19 cellular contexts compared by ENCODE assay signal in genomic region chrX:48278958-48279357, GRCh38. TPM values are rescaled to one million over a fixed set of nuclear protein-coding genes. Genes with fewer than 3 reads are reported as not detected.
DNase-seq lines count a peak whose midpoint lies in the region; ATAC-seq, FAIRE-seq and TF ChIP-seq lines count a peak whose summit lies in the region.
"Had no signal": no experiment of that assay in that cellular context is flagged by ENCODE, and none has a peak within 500 bp of the region (broad histone marks: within the 10 kb centered on the region; RNA-seq: fewer than 3 reads in every experiment).

No MANE protein-coding gene starts in this region.

- peaks cover 7% of the 10 kb centered on the region for H3K27me3 ChIP-seq in SK-N-SH (ENCODE audit: insufficient read depth)
- no peaks in the 10 kb centered on the region for H3K27me3 ChIP-seq in small intestine (ENCODE audit: control insufficient read depth in 2 of 2, insufficient read depth in 2 of 2, low read length in 2 of 2)
- H3K27me3 ChIP-seq: cardiac muscle cell, Peyer's patch had no signal

- no peak for TF ChIP-seq CTCF in SK-N-SH (IDR thresholded peaks at IDR 0.05)

- no peaks in the 10 kb centered on the region for H3F3A ChIP-seq in SK-N-SH (replicated peaks; ENCODE audit: insufficient read depth)

- peak; percentile 94 for ATAC-seq in sciatic nerve

- H3K36me3 ChIP-seq in SK-N-SH (replicated peaks in 1 of 2; ENCODE audit: control insufficient read depth in 1 of 2, insufficient read depth in 2 of 2, low read length in 1 of 2) = no peaks in the 10 kb centered on the region
- no peaks in the 10 kb centered on the region for H3K36me3 ChIP-seq in small intestine (ENCODE audit: control insufficient read depth in 2 of 2, insufficient read depth in 2 of 2, low read length in 2 of 2)
- H3K36me3 ChIP-seq: cardiac muscle cell, Peyer's patch had no signal

- CTCF ChIA-PET in SK-N-SH (lab: Yijun Ruan, JAX) = no interaction called here

- POLR2A ChIA-PET in SK-N-SH (lab: Yijun Ruan, JAX) = no interaction called here

- no peaks in the 10 kb centered on the region for H3K4me1 ChIP-seq in SK-N-SH (ENCODE audit: control insufficient read depth in 1 of 2, insufficient read depth in 2 of 2, low read depth in 1 of 2, low read length in 1 of 2)
- H3K4me1 ChIP-seq in small intestine (ENCODE audit: control insufficient read depth in 2 of 2, insufficient read depth in 1 of 2, low read depth in 1 of 2, low read length in 1 of 2) = no peaks in the 10 kb centered on the region
- H3K4me1 ChIP-seq: Peyer's patch had no signal

- H3K9ac ChIP-seq in SK-N-SH = no peak overlapping the region

- no peaks in the 10 kb centered on the region for H3K9me2 ChIP-seq in SK-N-SH

- 5% methylated on average over 9 of the region's 9 CpGs for WGBS in SK-N-SH (ENCODE audit: low lambda C conversion rate)
- WGBS in small intestine, 3 donors = 71 to 84% (median 77%) methylated on average over 9 of the region's 9 CpGs

- DNase-seq in NCI-H748 (lab: John Stamatoyannopoulos, UW; ENCODE audit: unreplicated experiment) (peak; percentile 9), NCI-H748 treated with DMSO at 0.1 percent for 48 hours (lab: John Stamatoyannopoulos, UW) (no peak), HS-5 (ENCODE audit: low read depth) (peak; percentile 18), SK-N-SH (peak; percentile 3), sciatic nerve (ENCODE audit: low spot score) (peak; percentile 71), GOT3 (lab: John Stamatoyannopoulos, UW) (no peak), epidermal melanocyte (ENCODE audit: insufficient read length, low spot score) (no peak), small intestine (no peak)
- DNase-seq: ACHN; activated naive CD4-positive, alpha-beta T cell treated with anti-CD3 and anti-CD28 coated beads for 36 hours; DMS79 treated with DMSO at 0.1 percent for 48 hours; mesenchymal stem cell; NCI-H2107; Peyer's patch; stimulated activated CD4-positive, alpha-beta T cell treated with anti-CD3 and anti-CD28 coated beads, Interleukin-12 subunit alpha, Interleukin-12 subunit beta, amount 100 ng/mL, for 4 hours; T-helper 9 cell had no signal

- no peaks in the 10 kb centered on the region for H3K79me2 ChIP-seq in SK-N-SH (ENCODE audit: insufficient read depth)

- H3K27ac ChIP-seq in SK-N-SH (ENCODE audit: low read depth in 2 of 2, low read length in 1 of 2) (no peak overlapping the region), small intestine (ENCODE audit: low read depth in 1 of 2, low read length in 1 of 2) (no peak overlapping the region)
- H3K27ac ChIP-seq: cardiac muscle cell, Peyer's patch had no signal

- no peak for TF ChIP-seq RAD21 in SK-N-SH (IDR thresholded peaks at IDR 0.05; ENCODE audit: low read length)

- H3K4me2 ChIP-seq in SK-N-SH = peak overlapping the region; percentile 41; the same call in 1 of the 2 replicates

- intact Hi-C loops in sciatic nerve (cut with DNase I) = no loop called here

- no peak overlapping the region for H2AFZ ChIP-seq in SK-N-SH (ENCODE audit: low read depth)

- H3K4me3 ChIP-seq in SK-N-SH (ENCODE audit: low read depth in 2 of 2, low read length in 1 of 2) = peak overlapping the region in 1 of 2 experiments; percentile 29; a peak in 1 of 4 replicates
- no peak overlapping the region for H3K4me3 ChIP-seq in small intestine (ENCODE audit: low read depth in 1 of 2, low read length in 2 of 2)
- H3K4me3 ChIP-seq: cardiac muscle cell, Peyer's patch had no signal

- TF ChIP-seq EP300 in SK-N-SH (IDR thresholded peaks at IDR 0.05; ENCODE audit: borderline replicate concordance in 1 of 2, low read depth in 1 of 2, low read length in 1 of 2) = no peak

- H3K9me3 ChIP-seq in SK-N-SH = no peaks in the 10 kb centered on the region
- H3K9me3 ChIP-seq in small intestine (ENCODE audit: control insufficient read depth, low read depth) = no peaks in the 10 kb centered on the region
- H3K9me3 ChIP-seq: Peyer's patch had no signal

- no peak for FAIRE-seq in small intestine (lab: Jason Lieb, UNC)
- FAIRE-seq: GM18507 had no signal

- H4K20me1 ChIP-seq in SK-N-SH (ENCODE audit: insufficient read depth) = no peaks in the 10 kb centered on the region

TF ChIP-seq in SK-N-SH, 30 proteins besides CTCF, POLR2A, EP300 and RAD21:
- TF ChIP-seq USF2 (IDR thresholded peaks at IDR 0.05; ENCODE audit: borderline replicate concordance, low read depth, low read length) (no peak), ZBTB33 (IDR thresholded peaks at IDR 0.05; ENCODE audit: borderline replicate concordance, low read depth) (no peak), NRF1 (IDR thresholded peaks at IDR 0.05; ENCODE audit: low read depth, low read length) (peak; percentile 32; the same call in 1 of the 2 replicates)
TF ChIP-seq in SK-N-SH: peak in this region for 1.

RNA-seq across cellular contexts. Expression of gene SSX1, which starts 23.8 kb away (rescaled TPM):
- polyA plus RNA-seq in SK-N-SH (2012; rRNA removed) (0.05 TPM in 1 of 2 replicates, not detected in the other), small intestine (not detected)
- polyA plus RNA-seq in SK-N-SH (2012; cell fraction: cytosol; rRNA removed) = 0.01 and 0.03 TPM in 2 replicates
- 0.05 TPM in 1 of 2 replicates, not detected in the other for polyA plus RNA-seq in SK-N-SH (2012; cell fraction: nucleus; rRNA removed)
- total RNA-seq in sciatic nerve = not detected
- total RNA-seq: activated naive CD4-positive, alpha-beta T cell treated with anti-CD3 and anti-CD28 coated beads for 36 hours; cardiac muscle cell; Peyer's patch; ureter had no signal
- polyA plus RNA-seq: cardiac muscle cell had no signal

Comparison
In these comparisons a context has a peak if more than half of its experiments do, and no peak if none do; other contexts are left out.
1. DNase-seq: peak in NCI-H748 (single experiment), HS-5 (single experiment), SK-N-SH (single experiment) and sciatic nerve (single experiment); none in NCI-H748 treated with DMSO at 0.1 percent for 48 hours (single experiment), GOT3 (single experiment), epidermal melanocyte (single experiment) and small intestine (single experiment).